Comparison of ENCODE assay signal across 7 cellular contexts in genomic region chr19:34172661-34173144, GRCh38. TPM values are rescaled to one million over a fixed set of nuclear protein-coding genes. Genes with fewer than 3 reads are reported as not detected.
A peak's percentile ranks its signal among the peaks of the same experiment; 100 is the strongest.
DNase-seq lines count a peak whose midpoint lies in the region; ATAC-seq and TF ChIP-seq lines count a peak whose summit lies in the region.

No MANE protein-coding gene starts in this region.

- H3K9me3 ChIP-seq in iPS-20b (ENCODE audit: insufficient read depth, low read depth, low read length) (no peaks in the 10 kb centered on the region), spleen (no peaks in the 10 kb centered on the region)

- H3K27me3 ChIP-seq in iPS-20b (ENCODE audit: insufficient read depth, low read length) (no peaks in the 10 kb centered on the region), spleen (replicated peaks in 1 of 7) (no peaks in the 10 kb centered on the region)

- H3K4me1 ChIP-seq in iPS-20b (ENCODE audit: insufficient read depth, low read length) (peaks cover 13% of the 10 kb centered on the region; the same call in 1 of the 2 replicates), spleen (peaks cover 39 to 70% (median 59%) of the 10 kb centered on the region in 6 donors)

- H3K4me3 ChIP-seq in astrocyte of the cerebellum (ENCODE audit: low read depth, low read length) (peak overlapping the region; percentile 90), iPS-20b (ENCODE audit: low read length) (peak overlapping the region; percentile 99), spleen (peak overlapping the region; percentile 65 to 95 (median 82))

- DNase-seq in KBM-7: peak; percentile 38
- DNase-seq in astrocyte of the cerebellum (ENCODE audit: low read depth): no peak
- DNase-seq in spleen: peak; percentile 91
- DNase-seq in NCI-H524 treated with DMSO at 0.1 percent for 48 hours (lab: John Stamatoyannopoulos, UW): no peak

- H3K9ac ChIP-seq in iPS-20b (ENCODE audit: low read depth, low read length): peak overlapping the region; percentile 98

- WGBS in spleen, 5 donors: 0 to 1% (median 1%) methylated on average over 23 to 55 of the region's 55 CpGs

- intact Hi-C loops in spleen (cut with DNase I; ENCODE audit: low total_unique reads): no loop called here

- peak overlapping the region; percentile 98 for H3K27ac ChIP-seq in iPS-20b (ENCODE audit: low read length)
- peak overlapping the region; percentile 98 to 100 (median 100) for H3K27ac ChIP-seq in spleen

- peak; percentile 31 for ATAC-seq in GM18511 (IDR thresholded peaks at IDR 0.05; ENCODE audit: unreplicated experiment)
- peak; percentile 10 for ATAC-seq in GM21786 (IDR thresholded peaks at IDR 0.05; ENCODE audit: unreplicated experiment)

- in situ Hi-C loops in KBM-7 (cut with MboI; ENCODE audit: low pct_unique_long_range_greater_than_20kb, low sequenced_read_pairs): no loop called here
- in situ Hi-C loops in astrocyte of the cerebellum (cut with HindIII; ENCODE audit: low sequenced_read_pairs): no loop called here

- H3K36me3 ChIP-seq in iPS-20b (ENCODE audit: insufficient read depth, low read depth, low read length) (peaks cover 25% of the 10 kb centered on the region), spleen (peaks cover 0 to 5% (median 0%) of the 10 kb centered on the region in 6 donors)

- no peak for TF ChIP-seq CTCF in astrocyte of the cerebellum (IDR thresholded peaks at IDR 0.05; ENCODE audit: low read depth, low read length, missing control alignments)
- no peak for TF ChIP-seq CTCF in spleen (IDR thresholded peaks at IDR 0.05 in 8 of 11, conservative IDR thresholded peaks at IDR 0.05 in 3 of 11)

- no peak for TF ChIP-seq POLR2A in spleen (IDR thresholded peaks at IDR 0.05)

RNA-seq across cellular contexts. Expression of gene LSM14A, which starts 0.4 kb away (rescaled TPM):
- 100 to 1,000 TPM; 116 to 187 (median 134) TPM for total RNA-seq in spleen
- polyA plus RNA-seq in spleen: 10 to 100 TPM; 46.8 to 78.2 (median 59.7) TPM

Comparison
In these comparisons a context has a peak if more than half of its experiments do, and no peak if none do; other contexts are left out.
1. DNase-seq: peak in KBM-7 (single experiment) and spleen (single experiment); none in astrocyte of the cerebellum (single experiment) and NCI-H524 treated with DMSO at 0.1 percent for 48 hours (single experiment).
2. Peak in every context shown above with its lines, with median percentiles within 50 percentile points of each other: H3K4me3 ChIP-seq.